22 cellular contexts compared by ENCODE assay signal in genomic region chr19:34512254-34512796, GRCh38.
"Had no signal": no experiment of that assay in that cellular context is flagged by ENCODE, and none has a peak within 500 bp of the region (broad histone marks: within the 10 kb centered on the region; RNA-seq: fewer than 3 reads in every experiment).

No MANE protein-coding gene starts in this region.

- H3K27ac Mint-ChIP-seq: activated naive CD4-positive, alpha-beta T cell treated with anti-CD3 and anti-CD28 coated beads, Interleukin-2, amount 50 U/mL, for 72 hours; effector memory CD8-positive, alpha-beta T cell; nephron progenitor cell had no signal

- H3K27me3 ChIP-seq: ascending aorta, colonic mucosa, spleen had no signal

- H3K9me3 ChIP-seq: ascending aorta, colonic mucosa, gastrocnemius medialis, thoracic aorta had no signal

- ATAC-seq: activated naive CD4-positive, alpha-beta T cell treated with anti-CD3 and anti-CD28 coated beads, Interleukin-2, amount 50 U/mL, for 72 hours; effector memory CD8-positive, alpha-beta T cell; gastrocnemius medialis had no signal

- H3K4me3 Mint-ChIP-seq: effector memory CD8-positive, alpha-beta T cell; nephron progenitor cell had no signal

- H3K4me1 Mint-ChIP-seq: nephron progenitor cell had no signal

- H3K4me1 ChIP-seq: ascending aorta, colonic mucosa, esophagus squamous epithelium, gastrocnemius medialis, left ventricle myocardium inferior, spleen had no signal

- H3K4me3 ChIP-seq: ascending aorta, colonic mucosa, dorsolateral prefrontal cortex, esophagus squamous epithelium, gastrocnemius medialis, left ventricle myocardium inferior, spleen, thoracic aorta had no signal

- H3K36me3 ChIP-seq: ascending aorta, colonic mucosa, esophagus squamous epithelium, gastrocnemius medialis, left ventricle myocardium inferior, spleen, thoracic aorta, WERI-Rb-1 had no signal

- H3K36me3 Mint-ChIP-seq: activated naive CD4-positive, alpha-beta T cell treated with anti-CD3 and anti-CD28 coated beads, Interleukin-2, amount 50 U/mL, for 72 hours had no signal

- H3K27ac ChIP-seq: ascending aorta, colonic mucosa, dorsolateral prefrontal cortex, esophagus squamous epithelium, gastrocnemius medialis, left ventricle myocardium inferior, spleen, thoracic aorta, WERI-Rb-1 had no signal

- DNase-seq: activated CD4-positive, CD25-positive, alpha-beta regulatory T cell treated with anti-CD3 and anti-CD28 coated beads, Interleukin-2, amount 50 U/mL, for 72 hours; activated T-cell treated with anti-CD3 and anti-CD28 coated beads, Interleukin-2, amount 50 U/mL, for 1 hour; colonic mucosa; dorsolateral prefrontal cortex; effector memory CD8-positive, alpha-beta T cell; esophagus squamous epithelium; gastrocnemius medialis; hippocampal formation; left ventricle myocardium inferior; mammary epithelial cell; nephron progenitor cell; occipital lobe; posterior cingulate gyrus; retina; spleen; stimulated activated CD4-positive, alpha-beta T cell treated with anti-CD3 and anti-CD28 coated beads, Interleukin-4, amount 100 ng/mL, for 1 hour; stimulated activated naive CD4-positive, alpha-beta T cell treated with Interleukin-2 at 50 U/mL for 16 hours; T-helper 1 cell; WERI-Rb-1 had no signal
